Comparison of ENCODE assay signal across 8 cellular contexts in genomic region chr1:244835276-244836134, GRCh38. TPM values are rescaled to one million over a fixed set of nuclear protein-coding genes. Genes with fewer than 3 reads are reported as not detected.
DNase-seq lines count a peak whose midpoint lies in the region; ATAC-seq and TF ChIP-seq lines count a peak whose summit lies in the region.

Gene COX20, plus strand, starts transcription at chr1:244835658. Its CDS starts 57 bp downstream, at chr1:244835715.

- H3K27me3 ChIP-seq in left lung, result no peaks in the 10 kb centered on the region

- H3K36me3 ChIP-seq in left lung, result peaks cover 0 to 26% of the 10 kb centered on the region in 2 donors

- peak; percentile 67 for ATAC-seq in GM18909 (IDR thresholded peaks at IDR 0.05; ENCODE audit: poor library complexity, unreplicated experiment)
- peak; percentile 65 for ATAC-seq in HG03175 (IDR thresholded peaks at IDR 0.05; ENCODE audit: unreplicated experiment)
- peak; percentile 86 for ATAC-seq in left lung

- H3K4me1 ChIP-seq in left lung, result peaks cover 16 to 54% of the 10 kb centered on the region in 2 donors

- intact Hi-C loops in left lung (cut with DNase I), result no loop called here

- no peak for TF ChIP-seq CTCF in left lung (IDR thresholded peaks at IDR 0.05)

- H3K27ac ChIP-seq in left lung, result peak within 1 kb of the TSS; percentile 95 to 99

- no peaks in the 10 kb centered on the region for H3K9me3 ChIP-seq in left lung

- H3K4me3 ChIP-seq in left lung, result peak within 1 kb of the TSS; percentile 64 to 74

- DNase-seq in AG20443 (ENCODE audit: low spot score) (peak; percentile 94), NCI-H446 treated with DMSO at 0.1 percent for 48 hours (lab: John Stamatoyannopoulos, UW) (peak; percentile 91), cortex of kidney (lab: John Stamatoyannopoulos, UW) (peak; percentile 80), left lung (peak; percentile 92 to 95)
- DNase-seq in activated CD4-positive, alpha-beta T cell treated with anti-CD3 and anti-CD28 coated beads for 48 hours, result peak; percentile 91
- peak; percentile 81 for DNase-seq in stimulated activated CD4-positive, alpha-beta T cell treated with anti-CD3 and anti-CD28 coated beads, Interleukin-2, amount 100 ng/mL, for 4 hours (ENCODE audit: low read depth)

RNA-seq across cellular contexts. Expression of gene COX20, which starts in this region (rescaled TPM):
- total RNA-seq in left lung, result 10 to 100 TPM; 27.1 to 31.4 TPM

Comparison
In these comparisons a context has a peak if more than half of its experiments do, and no peak if none do; other contexts are left out.
1. Peak in every context shown above with its lines: DNase-seq, ATAC-seq, H3K4me3 ChIP-seq and H3K27ac ChIP-seq.